9 cellular contexts compared by ENCODE assay signal in genomic region chr2:196586511-196586991, GRCh38.
DNase-seq lines count a peak whose midpoint lies in the region; ATAC-seq lines count a peak whose summit lies in the region.
"Had no signal": no experiment of that assay in that cellular context is flagged by ENCODE, and none has a peak within 500 bp of the region (broad histone marks: within the 10 kb centered on the region; RNA-seq: fewer than 3 reads in every experiment).

No MANE protein-coding gene starts in this region.

- H3K27ac ChIP-seq in cingulate gyrus (ENCODE audit: low read depth, low read length) = peak overlapping the region; percentile 87

- DNase-seq in DMS153 (lab: John Stamatoyannopoulos, UW) (peak; percentile 45), DMS153 treated with DMSO at 0.1 percent for 48 hours (lab: John Stamatoyannopoulos, UW; ENCODE audit: unreplicated experiment) (no peak), NCI-H446 treated with DMSO at 0.1 percent for 48 hours (lab: John Stamatoyannopoulos, UW) (peak; percentile 93), putamen (ENCODE audit: low spot score) (peak; percentile 80), NCI-H82 (lab: John Stamatoyannopoulos, UW) (no peak)
- DNase-seq in activated naive CD4-positive, alpha-beta T cell treated with Interleukin-2 at 50 U/mL for 16 hours = no peak
- DNase-seq: occipital lobe had no signal

- no peak for ATAC-seq in HG03025 (IDR thresholded peaks at IDR 0.05; ENCODE audit: low FRiP score, unreplicated experiment)

Comparison
In these comparisons a context has a peak if more than half of its experiments do, and no peak if none do; other contexts are left out.
1. DNase-seq: peak in DMS153 (single experiment), NCI-H446 treated with DMSO at 0.1 percent for 48 hours (single experiment) and putamen (single experiment); none in DMS153 treated with DMSO at 0.1 percent for 48 hours (single experiment), NCI-H82 (single experiment) and activated naive CD4-positive, alpha-beta T cell treated with Interleukin-2 at 50 U/mL for 16 hours (single experiment).